19 cellular contexts compared by ENCODE assay signal in genomic region chr5:37867634-37868033, GRCh38. TPM values are rescaled to one million over a fixed set of nuclear protein-coding genes. Genes with fewer than 3 reads are reported as not detected.
"Had no signal": no experiment of that assay in that cellular context is flagged by ENCODE, and none has a peak within 500 bp of the region (broad histone marks: within the 10 kb centered on the region; RNA-seq: fewer than 3 reads in every experiment).

No MANE protein-coding gene starts in this region.

- H3K4me3 ChIP-seq: adrenal gland, breast epithelium, heart right ventricle, thoracic aorta had no signal

- DNase-seq: activated CD4-positive, alpha-beta T cell treated with anti-CD3 and anti-CD28 coated beads, Interleukin-2, amount 10 ng/mL, durations not matched to agents 7 days and 5 days; activated CD4-positive, CD25-positive, alpha-beta regulatory T cell; activated CD8-positive, alpha-beta memory T cell treated with anti-CD3 and anti-CD28 coated beads for 24 hours; activated naive CD4-positive, alpha-beta T cell treated with anti-CD3 and anti-CD28 coated beads, Interleukin-2, amount 50 U/mL, for 16 hours; adrenal gland; foreskin keratinocyte; heart right ventricle; kidney; retina; stimulated activated CD4-positive, alpha-beta T cell treated with anti-CD3 and anti-CD28 coated beads, Interleukin-15, amount 100 ng/mL, for 24 hours; stimulated activated CD4-positive, alpha-beta T cell treated with anti-CD3 and anti-CD28 coated beads, Interleukin-4, amount 100 ng/mL, for 4 hours; stimulated activated naive CD8-positive, alpha-beta T cell treated with anti-CD3 and anti-CD28 coated beads, Interleukin-15, amount 100 ng/mL, for 72 hours; T-helper 2 cell had no signal

- H3K4me1 ChIP-seq: adrenal gland, breast epithelium, heart right ventricle had no signal

- H3K9me3 Mint-ChIP-seq: activated CD4-positive, alpha-beta T cell treated with anti-CD3 and anti-CD28 coated beads, Interleukin-2, amount 10 ng/mL, durations not matched to agents 7 days and 5 days; activated T-helper 17 cell treated with anti-CD3 and anti-CD28 coated beads, Interleukin-2, amount 50 U/mL, for 72 hours; stimulated activated naive CD8-positive, alpha-beta T cell treated with anti-CD3 and anti-CD28 coated beads, Interleukin-15, amount 100 ng/mL, for 72 hours had no signal

- H3K36me3 ChIP-seq: adrenal gland, breast epithelium, heart right ventricle, thoracic aorta had no signal

- ATAC-seq: activated T-helper 17 cell treated with anti-CD3 and anti-CD28 coated beads, Interleukin-2, amount 50 U/mL, for 72 hours; foreskin keratinocyte; heart right ventricle; stimulated activated naive CD8-positive, alpha-beta T cell treated with anti-CD3 and anti-CD28 coated beads, Interleukin-15, amount 100 ng/mL, for 72 hours had no signal

- H3K27me3 ChIP-seq: breast epithelium, foreskin keratinocyte, heart right ventricle had no signal

- H3K27me3 Mint-ChIP-seq: activated CD4-positive, alpha-beta T cell treated with anti-CD3 and anti-CD28 coated beads, Interleukin-2, amount 10 ng/mL, durations not matched to agents 7 days and 5 days had no signal

- H3K27ac ChIP-seq: adrenal gland, breast epithelium, foreskin keratinocyte, heart right ventricle, thoracic aorta had no signal

- H3K27ac Mint-ChIP-seq: activated CD4-positive, alpha-beta T cell treated with anti-CD3 and anti-CD28 coated beads, Interleukin-2, amount 10 ng/mL, durations not matched to agents 7 days and 5 days; activated T-helper 17 cell treated with anti-CD3 and anti-CD28 coated beads, Interleukin-2, amount 50 U/mL, for 72 hours; mesothelial cell of epicardium; stimulated activated naive CD8-positive, alpha-beta T cell treated with anti-CD3 and anti-CD28 coated beads, Interleukin-15, amount 100 ng/mL, for 72 hours had no signal

- H3K4me3 Mint-ChIP-seq: activated CD4-positive, alpha-beta T cell treated with anti-CD3 and anti-CD28 coated beads, Interleukin-2, amount 10 ng/mL, durations not matched to agents 7 days and 5 days; activated T-helper 17 cell treated with anti-CD3 and anti-CD28 coated beads, Interleukin-2, amount 50 U/mL, for 72 hours; mesothelial cell of epicardium; stimulated activated naive CD8-positive, alpha-beta T cell treated with anti-CD3 and anti-CD28 coated beads, Interleukin-15, amount 100 ng/mL, for 72 hours had no signal

- H3K36me3 Mint-ChIP-seq: mesothelial cell of epicardium had no signal

- H3K4me1 Mint-ChIP-seq: activated CD4-positive, alpha-beta T cell treated with anti-CD3 and anti-CD28 coated beads, Interleukin-2, amount 10 ng/mL, durations not matched to agents 7 days and 5 days; activated T-helper 17 cell treated with anti-CD3 and anti-CD28 coated beads, Interleukin-2, amount 50 U/mL, for 72 hours; mesothelial cell of epicardium; stimulated activated naive CD8-positive, alpha-beta T cell treated with anti-CD3 and anti-CD28 coated beads, Interleukin-15, amount 100 ng/mL, for 72 hours had no signal

RNA-seq across cellular contexts. Expression of gene GDNF, which starts 27.8 kb away (rescaled TPM):
- total RNA-seq: activated CD4-positive, alpha-beta T cell treated with anti-CD3 and anti-CD28 coated beads, Interleukin-2, amount 10 ng/mL, durations not matched to agents 7 days and 5 days; activated T-helper 17 cell treated with anti-CD3 and anti-CD28 coated beads, Interleukin-2, amount 50 U/mL, for 72 hours; cerebellum; dermis microvascular lymphatic vessel endothelial cell had no signal
